In the genomic region with DNA sequence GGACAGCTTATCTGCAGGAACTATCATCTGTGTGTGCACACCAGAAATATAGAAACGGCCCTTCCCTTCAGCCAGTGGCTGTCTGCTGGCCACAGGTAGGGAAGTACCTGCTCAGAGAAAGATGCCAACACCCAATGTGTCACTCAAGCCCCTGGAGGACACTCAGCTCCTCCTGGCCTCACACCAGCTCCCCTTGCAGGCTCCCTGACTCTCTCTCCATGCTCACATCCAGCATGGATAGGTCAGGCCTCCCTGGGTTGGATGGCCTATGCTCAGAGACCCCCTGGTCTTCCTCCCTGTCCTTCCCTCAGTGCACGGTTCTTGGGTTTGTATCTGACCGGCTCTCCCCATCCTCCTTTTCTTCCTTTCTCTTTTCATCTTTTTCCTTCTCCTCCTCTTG, we compare ENCODE assay signal across 21 cellular contexts.
"Had no signal": no experiment of that assay in that cellular context is flagged by ENCODE, and none has a peak within 500 bp of the region (broad histone marks: within the 10 kb centered on the region; RNA-seq: fewer than 3 reads in every experiment).

No MANE protein-coding gene starts in this region.

- ATAC-seq: Right ventricle myocardium inferior, SK-N-SH treated with all-trans-retinoic acid at 6 μM for 48 hours had no signal

- H3K27ac ChIP-seq: PC-9, Peyer's patch, SJCRH30 had no signal

- H3K4me1 ChIP-seq: Peyer's patch, SJCRH30 had no signal

- H3K9me3 ChIP-seq: SJCRH30 had no signal

- DNase-seq: KBM-7, MV-4-11, NCI-H1048, NCI-H1105 treated with DMSO at 0.1 percent for 48 hours, NCI-H1417 treated with DMSO at 0.1 percent for 48 hours, NCI-H146, NCI-H1694 treated with DMSO at 0.1 percent for 48 hours, NCI-H1930, NCI-H2081, NCI-H2107, NCI-H2227 treated with DMSO at 0.1 percent for 48 hours, NCI-H524, NCI-H526 treated with DMSO at 0.1 percent for 48 hours, NCI-H748 treated with DMSO at 0.1 percent for 48 hours, OCI-M1, PC-9, Peyer's patch, SHP77 treated with DMSO at 0.1 percent for 48 hours, SJCRH30 had no signal

- H3K36me3 ChIP-seq: Peyer's patch, SJCRH30 had no signal

- H3K4me2 ChIP-seq: PC-9 had no signal

- H3K27me3 ChIP-seq: Peyer's patch, SJCRH30 had no signal

- H3K4me3 ChIP-seq: PC-9, Peyer's patch, SJCRH30 had no signal

- H2AFZ ChIP-seq: PC-9 had no signal
